In the genomic region with DNA sequence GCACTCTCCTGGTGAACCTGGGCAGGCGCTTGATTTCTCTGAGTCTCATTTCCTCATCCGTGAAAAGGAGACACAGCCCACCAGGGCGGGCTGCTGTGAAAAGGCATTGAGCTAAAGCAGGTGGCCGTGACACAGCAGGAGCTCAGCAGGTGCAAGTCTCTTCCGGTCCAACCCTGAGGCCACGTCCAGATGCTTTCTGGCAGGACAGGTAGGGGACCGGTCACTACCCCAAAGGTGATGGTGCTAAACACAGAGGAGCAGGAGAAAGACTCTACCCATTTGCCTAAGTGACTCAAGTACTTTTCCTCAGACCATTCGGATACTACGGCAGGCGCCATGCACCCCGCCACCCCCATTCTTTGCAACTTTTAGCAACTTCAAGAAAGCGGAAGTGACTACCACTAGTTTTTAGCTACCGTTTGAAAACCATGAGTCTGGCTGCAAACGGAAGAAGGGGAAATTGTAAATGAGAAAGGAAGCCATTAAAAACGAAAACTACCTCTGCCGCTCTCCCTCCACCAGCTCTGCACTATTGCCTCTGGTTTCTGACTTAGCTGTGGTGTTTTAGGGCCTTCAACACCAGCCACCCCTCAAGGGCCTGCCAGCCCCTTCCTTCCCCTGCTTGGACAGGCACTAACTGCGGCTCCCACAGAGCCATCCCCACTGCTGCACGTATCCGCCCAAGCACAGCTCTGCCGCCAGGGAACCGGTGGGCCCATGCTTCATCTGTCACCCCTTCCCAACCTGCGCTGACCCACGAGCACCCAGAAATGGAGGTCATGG, we compare ENCODE assay signal across 9 cellular contexts. TPM values are rescaled to one million over a fixed set of nuclear protein-coding genes. Genes with fewer than 3 reads are reported as not detected.
DNase-seq lines count a peak whose midpoint lies in the region; ATAC-seq, FAIRE-seq and TF ChIP-seq lines count a peak whose summit lies in the region.
"Had no signal": no experiment of that assay in that cellular context is flagged by ENCODE, and none has a peak within 500 bp of the region (broad histone marks: within the 10 kb centered on the region; RNA-seq: fewer than 3 reads in every experiment).

No MANE protein-coding gene starts in this region.

- H3K4me3 ChIP-seq in GM12878 (peak overlapping the region; percentile 100), psoas muscle (peak overlapping the region; percentile 52)

- peak overlapping the region; percentile 96 for H3K4me2 ChIP-seq in GM12878 (ENCODE audit: control insufficient read depth, insufficient read depth)

- H3K27ac ChIP-seq in GM12878 (ENCODE audit: control insufficient read depth, insufficient read depth) (peak overlapping the region; percentile 91), psoas muscle (no peak overlapping the region)
- H3K27ac ChIP-seq: 22Rv1 had no signal

- H4K20me1 ChIP-seq in GM12878 (ENCODE audit: control insufficient read depth, insufficient read depth), result peaks cover 11% of the 10 kb centered on the region

- H3K27me3 ChIP-seq in GM12878 (replicated peaks in 1 of 2; ENCODE audit: control insufficient read depth in 2 of 2, insufficient read depth in 2 of 2, low read length in 1 of 2) (no peaks in the 10 kb centered on the region), psoas muscle (ENCODE audit: insufficient read depth in 3 of 3, low read length in 2 of 3) (no peaks in the 10 kb centered on the region)

- H3K9me3 ChIP-seq in GM12878 (replicated peaks; ENCODE audit: control insufficient read depth, insufficient read depth, low read length) (no peaks in the 10 kb centered on the region), psoas muscle (no peaks in the 10 kb centered on the region)

- SMC1A ChIA-PET in GM12878 (lab: Charles Lee; ENCODE audit: uncharacterized antibody, unreplicated experiment), result interaction anchor here (1.0 to 5.3 kb wide), 7 partner anchors 10 to 130 kb away, joined by 3 to 68 read pairs (median 7); partner anchors contain the start of genes HSPBP1, KMT5C and TMEM238

- in situ Hi-C loops in GM12878 (cut with MboI), result no loop called here

- 0 out of 4 replicates have a peak, but pooled peaks of 1 of the 2 experiments have one; percentile 25 for TF ChIP-seq EP300 in GM12878 (IDR thresholded peaks at IDR 0.05; ENCODE audit: borderline replicate concordance in 1 of 2, control insufficient read depth in 1 of 2, low read depth in 2 of 2, low read length in 2 of 2)

- POLR2A ChIA-PET in GM12878 (lab: Charles Lee), result interaction anchor here (0.6 to 5.7 kb wide), 11 partner anchors 24 to 637 kb away, joined by 3 to 86 read pairs (median 4); partner anchors contain the start of genes HSPBP1, KMT5C, TMEM238 and UBE2S

- FAIRE-seq in GM12878 (lab: Jason Lieb, UNC), result peak; percentile 92

- TF ChIP-seq CTCF in GM12878 (IDR thresholded peaks at IDR 0.05 in 2 of 3, conservative IDR thresholded peaks at IDR 0.05 in 1 of 3; ENCODE audit: control insufficient read depth in 2 of 3, extremely low read depth in 1 of 3, insufficient read depth in 1 of 3, low read depth in 3 of 3, low read length in 3 of 3) (0 out of 6 replicates have a peak, but pooled peaks of 1 of the 3 experiments have one; percentile 0), psoas muscle (IDR thresholded peaks at IDR 0.05) (no peak)

- H3K4me1 ChIP-seq in GM12878 (ENCODE audit: control insufficient read depth, insufficient read depth, low read length) (peaks cover 29% of the 10 kb centered on the region), psoas muscle (peaks cover 55% of the 10 kb centered on the region)

- WGBS in GM12878 (ENCODE audit: insufficient coverage, insufficient replicate concordance, low lambda C conversion rate, missing lambda C conversion rate), result under 1% methylated on average over 23 of the region's 23 CpGs
- 62 to 69% (median 66%) methylated on average over 23 of the region's 23 CpGs for WGBS in psoas muscle, 3 donors

- CTCF ChIA-PET in GM12878 (lab: Yijun Ruan, JAX), result interaction anchor here (1.0 to 4.4 kb wide), 6 partner anchors 26 to 250 kb away, joined by 3 to 25 read pairs (median 5); partner anchors contain the start of gene HSPBP1

- RAD21 ChIA-PET in GM12878 (lab: Charles Lee; ENCODE audit: unreplicated experiment), result interaction anchor here (1.0 to 6.0 kb wide), 8 partner anchors 23 to 250 kb away, joined by 3 to 46 read pairs (median 13); partner anchors contain the start of genes HSPBP1, KMT5C and TMEM238

- DNase-seq in NCI-H1694 treated with DMSO at 0.1 percent for 48 hours (lab: John Stamatoyannopoulos, UW) (peak; percentile 2), NCI-H1694 (lab: John Stamatoyannopoulos, UW) (no peak), T-helper 2 cell (peak in 4 of 5 experiments; percentile 30 to 84 (median 59)), GM12878 (ENCODE audit: low read depth, low spot score) (peak; percentile 77), psoas muscle (peak in 1 of 2 donors; percentile 50), NCI-H526 (lab: John Stamatoyannopoulos, UW) (no peak)

- TF ChIP-seq POLR2A in GM12878 (IDR thresholded peaks at IDR 0.05; ENCODE audit: low read depth, low read length), result peak; percentile 69

- peak overlapping the region; percentile 93 for H3K9ac ChIP-seq in GM12878 (ENCODE audit: control insufficient read depth, insufficient read depth, low read length)

- H3K36me3 ChIP-seq in GM12878 (ENCODE audit: control insufficient read depth in 2 of 2, insufficient read depth in 2 of 2, low read length in 1 of 2) (peaks cover 7 to 8% of the 10 kb centered on the region in 2 experiments; a peak in 3 of 4 replicates), psoas muscle (ENCODE audit: insufficient read depth in 1 of 2, low read depth in 1 of 2) (no peaks in the 10 kb centered on the region)

- ATAC-seq in HG03378 (IDR thresholded peaks at IDR 0.05; ENCODE audit: unreplicated experiment) (peak; percentile 31), GM12878 (peak; percentile 63), psoas muscle (no peak), HG02571 (IDR thresholded peaks at IDR 0.05; ENCODE audit: unreplicated experiment) (no peak)

- intact Hi-C loops in GM12878 (cut with micrococcal nuclease; ENCODE audit: unreplicated experiment), result loop anchor here (10.0 kb wide), 1 partner anchor 131 kb away; the partner anchor contains the start of genes RPL28 and TMEM238
- intact Hi-C loops in psoas muscle (cut with DNase I), result no loop called here

- H2AFZ ChIP-seq in GM12878 (ENCODE audit: control insufficient read depth, low read depth, low read length), result no peak overlapping the region

- TSS peak; percentile 80 for BruUV-seq in GM12878 (replicated peaks; lab: Mats Ljungman, UMichigan)

- peaks cover 95% of the 10 kb centered on the region for H3K79me2 ChIP-seq in GM12878 (ENCODE audit: control insufficient read depth, insufficient read depth, low read length)

- no peak for TF ChIP-seq RAD21 in GM12878 (IDR thresholded peaks at IDR 0.05; ENCODE audit: insufficient read depth, low read depth, low read length)

RNA-seq across cellular contexts. Expression of gene PPP6R1, which starts 4.8 kb away (rescaled TPM):
- 99.3 and 130 TPM in 2 replicates for total RNA-seq in GM12878 (2013; cell fraction: nucleolus; rRNA removed)
- total RNA-seq in GM12878 (2014; rRNA removed) (73.8 and 83.4 TPM in 2 replicates), GM12878 (2014; rRNA removed; fragmentation: Illumina TruSeq; extraction: Trizol) (47.4 and 50.0 TPM in 2 replicates), GM12878 (2021) (160 and 173 TPM in 2 replicates), psoas muscle (10 to 100 TPM; 38.1 to 51.8 (median 43.9) TPM)
- polyA plus RNA-seq in GM12878 (2011; ENCODE audit: low read depth), result 35.7 TPM
- polyA plus RNA-seq in GM12878 (2011; rRNA removed) (37.2 and 73.6 TPM in 2 replicates), GM12878 (2014; fragmentation: Illumina TruSeq; extraction: Trizol) (16.9 and 43.7 TPM in 2 replicates), GM12878 (2014; fragmentation: Nextera tagmentation; extraction: Ambion mirVana) (1 to 10 TPM in 1 of 2 experiments, under 1 TPM in 1; 0.80 to 2.5 TPM), GM12878 (2014; rRNA removed) (108 and 126 TPM in 2 replicates), GM12878 (2016; fragmentation: Nextera tagmentation; extraction: Ambion mirVana) (10 to 100 TPM; 60.8 to 66.7 TPM), psoas muscle (10 to 100 TPM; 27.9 to 72.3 (median 50.0) TPM)
- 92.0 and 109 TPM in 2 replicates for polyA plus RNA-seq in GM12878 (2011; cell fraction: cytosol; rRNA removed)
- polyA plus RNA-seq in GM12878 (2011; cell fraction: nucleus; rRNA removed), result 124 and 172 TPM in 2 replicates
- polyA plus RNA-seq in GM12878 (2012), result 71.5 and 76.1 TPM in 2 replicates
- polyA minus RNA-seq in GM12878 (2011; rRNA and poly(A)+ RNA removed), result 109 and 168 TPM in 2 replicates
- polyA minus RNA-seq in GM12878 (2011; cell fraction: cytosol; rRNA and poly(A)+ RNA removed), result 62.1 and 83.7 TPM in 2 replicates
- polyA minus RNA-seq in GM12878 (2011; cell fraction: nucleus; rRNA and poly(A)+ RNA removed), result 48.7 and 69.7 TPM in 2 replicates

RNA-seq across cellular contexts. Expression of gene TMEM86B, which starts 25.5 kb away (rescaled TPM):
- 14.6 and 18.3 TPM in 2 replicates for total RNA-seq in GM12878 (2013; cell fraction: nucleolus; rRNA removed)
- total RNA-seq in GM12878 (2014; rRNA removed) (3.4 and 3.8 TPM in 2 replicates), GM12878 (2014; rRNA removed; fragmentation: Illumina TruSeq; extraction: Trizol) (1.1 and 1.6 TPM in 2 replicates), GM12878 (2021) (6.6 and 8.3 TPM in 2 replicates), psoas muscle (1 to 10 TPM; 2.0 to 2.4 (median 2.3) TPM)
- polyA plus RNA-seq in GM12878 (2011; ENCODE audit: low read depth), result 1.9 TPM
- polyA plus RNA-seq in GM12878 (2011; rRNA removed) (0.49 and 1.5 TPM in 2 replicates), GM12878 (2014; fragmentation: Illumina TruSeq; extraction: Trizol) (0.70 and 1.8 TPM in 2 replicates), GM12878 (2014; fragmentation: Nextera tagmentation; extraction: Ambion mirVana) (1 to 10 TPM in 1 of 2 experiments, under 1 TPM in 1; 0.26 to 1.2 TPM), GM12878 (2014; rRNA removed) (9.1 and 10.6 TPM in 2 replicates), GM12878 (2016; fragmentation: Nextera tagmentation; extraction: Ambion mirVana) (1 to 10 TPM; 1.7 to 1.9 TPM), psoas muscle (1 to 10 TPM in 2 of 3 donors, under 1 TPM in 1; 0.68 to 2.1 (median 1.2) TPM)
- 2.8 and 4.8 TPM in 2 replicates for polyA plus RNA-seq in GM12878 (2011; cell fraction: cytosol; rRNA removed)
- 25.0 and 32.6 TPM in 2 replicates for polyA plus RNA-seq in GM12878 (2011; cell fraction: nucleus; rRNA removed)
- 3.7 and 4.3 TPM in 2 replicates for polyA plus RNA-seq in GM12878 (2012)
- 1.4 and 4.0 TPM in 2 replicates for polyA minus RNA-seq in GM12878 (2011; rRNA and poly(A)+ RNA removed)
- not detected in 2 replicates for polyA minus RNA-seq in GM12878 (2011; cell fraction: cytosol; rRNA and poly(A)+ RNA removed)
- 3.9 and 9.2 TPM in 2 replicates for polyA minus RNA-seq in GM12878 (2011; cell fraction: nucleus; rRNA and poly(A)+ RNA removed)

RNA-seq across cellular contexts. Expression of gene HSPBP1, which starts 25.9 kb away (rescaled TPM):
- total RNA-seq in GM12878 (2013; cell fraction: nucleolus; rRNA removed), result 1.9 and 4.7 TPM in 2 replicates
- total RNA-seq in GM12878 (2014; rRNA removed), result 21.4 and 31.5 TPM in 2 replicates
- 11.9 and 12.3 TPM in 2 replicates for total RNA-seq in GM12878 (2014; rRNA removed; fragmentation: Illumina TruSeq; extraction: Trizol)
- 35.5 and 35.9 TPM in 2 replicates for total RNA-seq in GM12878 (2021)
- polyA plus RNA-seq in GM12878 (2011; ENCODE audit: low read depth), result 5.7 TPM
- polyA plus RNA-seq in GM12878 (2011; rRNA removed), result 6.3 and 18.3 TPM in 2 replicates
- 30.5 and 53.0 TPM in 2 replicates for polyA plus RNA-seq in GM12878 (2011; cell fraction: cytosol; rRNA removed)
- 26.1 and 41.3 TPM in 2 replicates for polyA plus RNA-seq in GM12878 (2011; cell fraction: nucleus; rRNA removed)
- polyA plus RNA-seq in GM12878 (2012), result 12.6 and 15.9 TPM in 2 replicates
- polyA plus RNA-seq in GM12878 (2014; fragmentation: Illumina TruSeq; extraction: Trizol), result 1.2 and 7.2 TPM in 2 replicates
- polyA plus RNA-seq in GM12878 (2014; fragmentation: Nextera tagmentation; extraction: Ambion mirVana), result 1 to 10 TPM in 1 of 2 experiments, under 1 TPM in 1; 0.18 to 1.3 TPM
- polyA plus RNA-seq in GM12878 (2014; rRNA removed), result 27.7 and 39.0 TPM in 2 replicates
- 10 to 100 TPM; 77.0 to 83.3 TPM for polyA plus RNA-seq in GM12878 (2016; fragmentation: Nextera tagmentation; extraction: Ambion mirVana)
- polyA minus RNA-seq in GM12878 (2011; rRNA and poly(A)+ RNA removed), result 8.8 and 15.3 TPM in 2 replicates
- 16.3 and 19.3 TPM in 2 replicates for polyA minus RNA-seq in GM12878 (2011; cell fraction: cytosol; rRNA and poly(A)+ RNA removed)
- 2.8 and 8.1 TPM in 2 replicates for polyA minus RNA-seq in GM12878 (2011; cell fraction: nucleus; rRNA and poly(A)+ RNA removed)
- total RNA-seq in psoas muscle, result 10 to 100 TPM; 23.0 to 34.0 (median 28.6) TPM
- polyA plus RNA-seq in psoas muscle, result 10 to 100 TPM; 41.8 to 98.2 (median 65.6) TPM

RNA-seq across cellular contexts. Expression of gene BRSK1, which starts 29.8 kb away (rescaled TPM):
- total RNA-seq in GM12878 (2013; cell fraction: nucleolus; rRNA removed), result 2.4 TPM in 1 of 2 replicates, not detected in the other
- total RNA-seq in GM12878 (2014; rRNA removed), result 0.23 TPM in 1 of 2 replicates, not detected in the other
- not detected in 2 replicates for total RNA-seq in GM12878 (2014; rRNA removed; fragmentation: Illumina TruSeq; extraction: Trizol)
- 0.33 and 0.53 TPM in 2 replicates for total RNA-seq in GM12878 (2021)
- polyA plus RNA-seq in GM12878 (2011; ENCODE audit: low read depth), result not detected
- polyA plus RNA-seq in GM12878 (2011; rRNA removed), result 0.43 and 0.76 TPM in 2 replicates
- 0.67 and 0.70 TPM in 2 replicates for polyA plus RNA-seq in GM12878 (2011; cell fraction: cytosol; rRNA removed)
- 6.2 and 6.7 TPM in 2 replicates for polyA plus RNA-seq in GM12878 (2011; cell fraction: nucleus; rRNA removed)
- 0.67 and 0.88 TPM in 2 replicates for polyA plus RNA-seq in GM12878 (2012)
- 0.03 TPM in 1 of 2 replicates, not detected in the other for polyA plus RNA-seq in GM12878 (2014; fragmentation: Illumina TruSeq; extraction: Trizol)
- not detected for polyA plus RNA-seq in GM12878 (2014; fragmentation: Nextera tagmentation; extraction: Ambion mirVana)
- polyA plus RNA-seq in GM12878 (2014; rRNA removed), result 0.26 TPM in 1 of 2 replicates, not detected in the other
- polyA plus RNA-seq in GM12878 (2016; fragmentation: Nextera tagmentation; extraction: Ambion mirVana), result under 1 TPM in 1 of 2 experiments, not detected in 1; 0.25 TPM
- polyA minus RNA-seq in GM12878 (2011; rRNA and poly(A)+ RNA removed), result 0.37 and 0.62 TPM in 2 replicates
- polyA minus RNA-seq in GM12878 (2011; cell fraction: cytosol; rRNA and poly(A)+ RNA removed), result not detected in 2 replicates
- 1.6 and 1.9 TPM in 2 replicates for polyA minus RNA-seq in GM12878 (2011; cell fraction: nucleus; rRNA and poly(A)+ RNA removed)
- 1 to 10 TPM in 2 of 4 donors, under 1 TPM in 2; 0.77 to 1.1 (median 0.92) TPM for total RNA-seq in psoas muscle
- under 1 TPM; 0.14 to 0.64 (median 0.53) TPM for polyA plus RNA-seq in psoas muscle

RNA-seq across cellular contexts. Expression of gene PTPRH, which starts 44.7 kb away (rescaled TPM):
- total RNA-seq in GM12878 (2013; cell fraction: nucleolus; rRNA removed), result not detected in 2 replicates
- not detected in 2 replicates for total RNA-seq in GM12878 (2014; rRNA removed)
- not detected in 2 replicates for total RNA-seq in GM12878 (2014; rRNA removed; fragmentation: Illumina TruSeq; extraction: Trizol)
- total RNA-seq in GM12878 (2021), result 0.08 and 0.13 TPM in 2 replicates
- not detected for polyA plus RNA-seq in GM12878 (2011; ENCODE audit: low read depth)
- not detected in 2 replicates for polyA plus RNA-seq in GM12878 (2011; rRNA removed)
- 0.01 TPM in 1 of 2 replicates, not detected in the other for polyA plus RNA-seq in GM12878 (2011; cell fraction: cytosol; rRNA removed)
- not detected in 2 replicates for polyA plus RNA-seq in GM12878 (2011; cell fraction: nucleus; rRNA removed)
- 0.13 TPM in 1 of 2 replicates, not detected in the other for polyA plus RNA-seq in GM12878 (2012)
- not detected in 2 replicates for polyA plus RNA-seq in GM12878 (2014; fragmentation: Illumina TruSeq; extraction: Trizol)
- polyA plus RNA-seq in GM12878 (2014; fragmentation: Nextera tagmentation; extraction: Ambion mirVana), result not detected
- not detected in 2 replicates for polyA plus RNA-seq in GM12878 (2014; rRNA removed)
- not detected for polyA plus RNA-seq in GM12878 (2016; fragmentation: Nextera tagmentation; extraction: Ambion mirVana)
- not detected in 2 replicates for polyA minus RNA-seq in GM12878 (2011; rRNA and poly(A)+ RNA removed)
- 0.31 and 0.40 TPM in 2 replicates for polyA minus RNA-seq in GM12878 (2011; cell fraction: cytosol; rRNA and poly(A)+ RNA removed)
- polyA minus RNA-seq in GM12878 (2011; cell fraction: nucleus; rRNA and poly(A)+ RNA removed), result not detected in 2 replicates
- total RNA-seq in psoas muscle, result under 1 TPM in 3 of 4 donors, not detected in 1; 0.15 to 0.18 (median 0.17) TPM
- polyA plus RNA-seq in psoas muscle, result under 1 TPM; 0.04 to 0.12 (median 0.05) TPM

Comparison
In these comparisons a context has a peak if more than half of its experiments do, and no peak if none do; other contexts are left out.
1. DNase-seq: peak in NCI-H1694 treated with DMSO at 0.1 percent for 48 hours (single experiment), T-helper 2 cell (4 of 5) and GM12878 (single experiment); none in NCI-H1694 (single experiment) and NCI-H526 (0 of 2).
2. ATAC-seq: peak in HG03378 (single experiment) and GM12878 (single experiment); none in psoas muscle (0 of 4) and HG02571 (single experiment).